Comparison of ENCODE assay signal across 15 cellular contexts in the genomic region with DNA sequence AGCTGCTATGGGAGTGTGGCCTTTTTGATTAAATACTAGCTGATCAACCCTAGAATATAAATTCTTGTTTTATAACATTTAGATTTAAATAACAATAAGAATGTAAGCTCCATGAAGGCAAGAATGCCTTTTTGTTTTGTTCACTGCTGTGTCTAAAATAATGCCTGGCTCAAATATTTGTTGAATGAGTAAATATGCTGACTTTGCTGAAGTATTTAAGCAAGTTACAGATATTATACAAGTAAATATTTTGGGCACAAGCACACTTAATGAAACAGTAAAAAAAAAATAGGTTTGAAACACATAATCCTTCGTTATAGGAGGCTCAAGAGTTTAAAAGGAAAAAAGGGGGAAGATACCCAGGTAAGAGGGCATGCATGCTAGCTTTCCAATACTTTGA. TPM values are rescaled to one million over a fixed set of nuclear protein-coding genes. Genes with fewer than 3 reads are reported as not detected.
DNase-seq lines count a peak whose midpoint lies in the region; ATAC-seq and TF ChIP-seq lines count a peak whose summit lies in the region.
"Had no signal": no experiment of that assay in that cellular context is flagged by ENCODE, and none has a peak within 500 bp of the region (broad histone marks: within the 10 kb centered on the region; RNA-seq: fewer than 3 reads in every experiment).

No MANE protein-coding gene starts in this region.

- no peak for ATAC-seq in WTC11

- H3K36me3 ChIP-seq in subcutaneous abdominal adipose tissue (ENCODE audit: control insufficient read depth in 5 of 5, insufficient read depth in 5 of 5, low read length in 5 of 5), result peaks cover 9 to 25% (median 13%) of the 10 kb centered on the region in 5 donors

- H3K36me3 Mint-ChIP-seq in activated naive CD4-positive, alpha-beta T cell treated with anti-CD3 and anti-CD28 coated beads for 36 hours (ENCODE audit: low read depth), result peaks cover 30% of the 10 kb centered on the region
- H3K36me3 Mint-ChIP-seq in WTC11, result peaks cover 25% of the 10 kb centered on the region

- no peaks in the 10 kb centered on the region for H3K9me3 ChIP-seq in subcutaneous abdominal adipose tissue (ENCODE audit: control insufficient read depth in 5 of 5, low read length in 5 of 5)
- H3K9me3 ChIP-seq: neutrophil had no signal

- peak overlapping the region; percentile 93 for H3K27ac ChIP-seq in subcutaneous abdominal adipose tissue (ENCODE audit: low read depth, low read length)
- H3K27ac ChIP-seq: neutrophil, SK-N-MC had no signal

- peaks cover 25% of the 10 kb centered on the region for H3K4me1 Mint-ChIP-seq in activated naive CD4-positive, alpha-beta T cell treated with anti-CD3 and anti-CD28 coated beads for 36 hours (ENCODE audit: low read depth)
- H3K4me1 Mint-ChIP-seq in WTC11, result peaks cover 39% of the 10 kb centered on the region

- H3K4me3 ChIP-seq in fibroblast of pulmonary artery (replicated peaks; ENCODE audit: low read depth, low read length) (peak overlapping the region; percentile 82), subcutaneous abdominal adipose tissue (ENCODE audit: low read depth in 1 of 5, low read length in 5 of 5) (no peak overlapping the region)
- H3K4me3 ChIP-seq: SK-N-MC had no signal

- no peak overlapping the region for H3K9ac ChIP-seq in subcutaneous abdominal adipose tissue (ENCODE audit: low read length in 5 of 5)

- peaks cover 5% of the 10 kb centered on the region for H3K9me3 Mint-ChIP-seq in activated naive CD4-positive, alpha-beta T cell treated with anti-CD3 and anti-CD28 coated beads for 36 hours
- peaks cover 5% of the 10 kb centered on the region; the same call in 1 of the 2 replicates for H3K9me3 Mint-ChIP-seq in WTC11

- CTCF ChIA-PET in activated naive CD4-positive, alpha-beta T cell treated with anti-CD3 and anti-CD28 coated beads for 36 hours (lab: Charles Lee), result interaction anchor here (0.7 to 4.0 kb wide), 5 partner anchors 9 to 257 kb away, joined by 3 to 32 read pairs (median 3); no protein-coding TSS in a partner anchor
- CTCF ChIA-PET in WTC11 (lab: Charles Lee), result no interaction called here

- POLR2A ChIA-PET in WTC11 (lab: Charles Lee), result interaction anchor here (0.5 kb wide), 1 partner anchor 93 kb away, joined by 4 read pairs; no protein-coding TSS in a partner anchor

- intact Hi-C loops in activated naive CD4-positive, alpha-beta T cell treated with anti-CD3 and anti-CD28 coated beads for 36 hours (cut with micrococcal nuclease), result loop anchor here (10.0 kb wide), 1 partner anchor 523 kb away; no protein-coding TSS in a partner anchor

- TF ChIP-seq CTCF in WTC11 (IDR thresholded peaks at IDR 0.05), result no peak
- TF ChIP-seq CTCF in fibroblast of pulmonary artery (IDR thresholded peaks at IDR 0.05; ENCODE audit: low read length, missing control alignments), result no peak

- H3K27me3 ChIP-seq in subcutaneous abdominal adipose tissue (ENCODE audit: control insufficient read depth in 5 of 5, insufficient read depth in 4 of 5, low read length in 5 of 5), result no peaks in the 10 kb centered on the region
- H3K27me3 ChIP-seq: neutrophil had no signal

- H3K4me3 Mint-ChIP-seq in activated naive CD4-positive, alpha-beta T cell treated with anti-CD3 and anti-CD28 coated beads for 36 hours, result no peak overlapping the region
- H3K4me3 Mint-ChIP-seq in WTC11, result peak overlapping the region; percentile 90

- H3K27me3 Mint-ChIP-seq in activated naive CD4-positive, alpha-beta T cell treated with anti-CD3 and anti-CD28 coated beads for 36 hours (ENCODE audit: low read depth), result no peaks in the 10 kb centered on the region
- H3K27me3 Mint-ChIP-seq in WTC11 (ENCODE audit: low read depth), result no peaks in the 10 kb centered on the region

- DNase-seq in activated naive CD4-positive, alpha-beta T cell treated with anti-CD3 and anti-CD28 coated beads for 36 hours, result no peak
- no peak for DNase-seq in activated naive CD4-positive, alpha-beta T cell treated with anti-CD3 and anti-CD28 coated beads, Interleukin-2, amount 50 U/mL, for 16 hours
- DNase-seq in WTC11 (ENCODE audit: low spot score) (no peak), fibroblast of pulmonary artery (ENCODE audit: low read depth) (no peak), SIG-M5 treated with dmso at 0.1 percent for 504 hours (lab: John Stamatoyannopoulos, UW; ENCODE audit: unreplicated experiment) (no peak), NCI-H2171 (lab: John Stamatoyannopoulos, UW) (no peak), OCI-M2 (lab: John Stamatoyannopoulos, UW; ENCODE audit: unreplicated experiment) (no peak)
- DNase-seq: GF-D8; kidney; NCI-H1417 treated with DMSO at 0.1 percent for 48 hours; NCI-H526; stimulated activated naive CD4-positive, alpha-beta T cell had no signal

- H3K4me1 ChIP-seq in subcutaneous abdominal adipose tissue (ENCODE audit: control insufficient read depth in 5 of 5, insufficient read depth in 5 of 5, low read length in 5 of 5), result peaks cover 4 to 29% (median 28%) of the 10 kb centered on the region in 5 donors

- H3K27ac Mint-ChIP-seq in activated naive CD4-positive, alpha-beta T cell treated with anti-CD3 and anti-CD28 coated beads for 36 hours, result peak overlapping the region; percentile 53
- no peak overlapping the region for H3K27ac Mint-ChIP-seq in WTC11

TF ChIP-seq in WTC11, 78 proteins besides CTCF, POLR2A, EP300 and RAD21 (continues in another document):
- TF ChIP-seq ZNF396 (CRISPR knock-in tag; IDR thresholded peaks at IDR 0.05; ENCODE audit: borderline replicate concordance) (no peak), NR2C2 (CRISPR knock-in tag; IDR thresholded peaks at IDR 0.05) (no peak), CREB1 (CRISPR knock-in tag; IDR thresholded peaks at IDR 0.05) (no peak), CBFB (CRISPR knock-in tag; IDR thresholded peaks at IDR 0.05; ENCODE audit: low read depth) (no peak), TEAD4 (CRISPR knock-in tag; IDR thresholded peaks at IDR 0.05) (no peak), ZNF416 (CRISPR knock-in tag; IDR thresholded peaks at IDR 0.05) (no peak)
- TF ChIP-seq, protein P1, sequence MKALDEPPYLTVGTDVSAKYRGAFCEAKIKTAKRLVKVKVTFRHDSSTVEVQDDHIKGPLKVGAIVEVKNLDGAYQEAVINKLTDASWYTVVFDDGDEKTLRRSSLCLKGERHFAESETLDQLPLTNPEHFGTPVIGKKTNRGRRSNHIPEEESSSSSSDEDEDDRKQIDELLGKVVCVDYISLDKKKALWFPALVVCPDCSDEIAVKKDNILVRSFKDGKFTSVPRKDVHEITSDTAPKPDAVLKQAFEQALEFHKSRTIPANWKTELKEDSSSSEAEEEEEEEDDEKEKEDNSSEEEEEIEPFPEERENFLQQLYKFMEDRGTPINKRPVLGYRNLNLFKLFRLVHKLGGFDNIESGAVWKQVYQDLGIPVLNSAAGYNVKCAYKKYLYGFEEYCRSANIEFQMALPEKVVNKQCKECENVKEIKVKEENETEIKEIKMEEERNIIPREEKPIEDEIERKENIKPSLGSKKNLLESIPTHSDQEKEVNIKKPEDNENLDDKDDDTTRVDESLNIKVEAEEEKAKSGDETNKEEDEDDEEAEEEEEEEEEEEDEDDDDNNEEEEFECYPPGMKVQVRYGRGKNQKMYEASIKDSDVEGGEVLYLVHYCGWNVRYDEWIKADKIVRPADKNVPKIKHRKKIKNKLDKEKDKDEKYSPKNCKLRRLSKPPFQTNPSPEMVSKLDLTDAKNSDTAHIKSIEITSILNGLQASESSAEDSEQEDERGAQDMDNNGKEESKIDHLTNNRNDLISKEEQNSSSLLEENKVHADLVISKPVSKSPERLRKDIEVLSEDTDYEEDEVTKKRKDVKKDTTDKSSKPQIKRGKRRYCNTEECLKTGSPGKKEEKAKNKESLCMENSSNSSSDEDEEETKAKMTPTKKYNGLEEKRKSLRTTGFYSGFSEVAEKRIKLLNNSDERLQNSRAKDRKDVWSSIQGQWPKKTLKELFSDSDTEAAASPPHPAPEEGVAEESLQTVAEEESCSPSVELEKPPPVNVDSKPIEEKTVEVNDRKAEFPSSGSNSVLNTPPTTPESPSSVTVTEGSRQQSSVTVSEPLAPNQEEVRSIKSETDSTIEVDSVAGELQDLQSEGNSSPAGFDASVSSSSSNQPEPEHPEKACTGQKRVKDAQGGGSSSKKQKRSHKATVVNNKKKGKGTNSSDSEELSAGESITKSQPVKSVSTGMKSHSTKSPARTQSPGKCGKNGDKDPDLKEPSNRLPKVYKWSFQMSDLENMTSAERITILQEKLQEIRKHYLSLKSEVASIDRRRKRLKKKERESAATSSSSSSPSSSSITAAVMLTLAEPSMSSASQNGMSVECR (CRISPR knock-in tag; IDR thresholded peaks at IDR 0.05; ENCODE audit: borderline replicate concordance), result no peak
- TF ChIP-seq, protein P2, sequence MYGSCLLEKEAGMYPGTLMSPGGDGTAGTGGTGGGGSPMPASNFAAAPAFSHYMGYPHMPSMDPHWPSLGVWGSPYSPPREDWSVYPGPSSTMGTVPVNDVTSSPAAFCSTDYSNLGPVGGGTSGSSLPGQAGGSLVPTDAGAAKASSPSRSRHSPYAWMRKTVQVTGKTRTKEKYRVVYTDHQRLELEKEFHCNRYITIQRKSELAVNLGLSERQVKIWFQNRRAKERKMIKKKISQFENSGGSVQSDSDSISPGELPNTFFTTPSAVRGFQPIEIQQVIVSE (CRISPR knock-in tag; IDR thresholded peaks at IDR 0.05; ENCODE audit: borderline replicate concordance), result no peak
- TF ChIP-seq, protein P3, sequence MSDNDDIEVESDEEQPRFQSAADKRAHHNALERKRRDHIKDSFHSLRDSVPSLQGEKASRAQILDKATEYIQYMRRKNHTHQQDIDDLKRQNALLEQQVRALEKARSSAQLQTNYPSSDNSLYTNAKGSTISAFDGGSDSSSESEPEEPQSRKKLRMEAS (CRISPR knock-in tag; IDR thresholded peaks at IDR 0.05), result no peak
- TF ChIP-seq, protein P4, sequence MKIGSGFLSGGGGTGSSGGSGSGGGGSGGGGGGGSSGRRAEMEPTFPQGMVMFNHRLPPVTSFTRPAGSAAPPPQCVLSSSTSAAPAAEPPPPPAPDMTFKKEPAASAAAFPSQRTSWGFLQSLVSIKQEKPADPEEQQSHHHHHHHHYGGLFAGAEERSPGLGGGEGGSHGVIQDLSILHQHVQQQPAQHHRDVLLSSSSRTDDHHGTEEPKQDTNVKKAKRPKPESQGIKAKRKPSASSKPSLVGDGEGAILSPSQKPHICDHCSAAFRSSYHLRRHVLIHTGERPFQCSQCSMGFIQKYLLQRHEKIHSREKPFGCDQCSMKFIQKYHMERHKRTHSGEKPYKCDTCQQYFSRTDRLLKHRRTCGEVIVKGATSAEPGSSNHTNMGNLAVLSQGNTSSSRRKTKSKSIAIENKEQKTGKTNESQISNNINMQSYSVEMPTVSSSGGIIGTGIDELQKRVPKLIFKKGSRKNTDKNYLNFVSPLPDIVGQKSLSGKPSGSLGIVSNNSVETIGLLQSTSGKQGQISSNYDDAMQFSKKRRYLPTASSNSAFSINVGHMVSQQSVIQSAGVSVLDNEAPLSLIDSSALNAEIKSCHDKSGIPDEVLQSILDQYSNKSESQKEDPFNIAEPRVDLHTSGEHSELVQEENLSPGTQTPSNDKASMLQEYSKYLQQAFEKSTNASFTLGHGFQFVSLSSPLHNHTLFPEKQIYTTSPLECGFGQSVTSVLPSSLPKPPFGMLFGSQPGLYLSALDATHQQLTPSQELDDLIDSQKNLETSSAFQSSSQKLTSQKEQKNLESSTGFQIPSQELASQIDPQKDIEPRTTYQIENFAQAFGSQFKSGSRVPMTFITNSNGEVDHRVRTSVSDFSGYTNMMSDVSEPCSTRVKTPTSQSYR (CRISPR knock-in tag; IDR thresholded peaks at IDR 0.05), result no peak

RNA-seq across cellular contexts. Expression of a gene that starts 24.1 kb away (rescaled TPM):
- not detected for total RNA-seq in activated naive CD4-positive, alpha-beta T cell treated with anti-CD3 and anti-CD28 coated beads for 36 hours
- total RNA-seq in WTC11 (2021), result not detected in 3 replicates
- total RNA-seq: kidney had no signal
